In the genomic region with DNA sequence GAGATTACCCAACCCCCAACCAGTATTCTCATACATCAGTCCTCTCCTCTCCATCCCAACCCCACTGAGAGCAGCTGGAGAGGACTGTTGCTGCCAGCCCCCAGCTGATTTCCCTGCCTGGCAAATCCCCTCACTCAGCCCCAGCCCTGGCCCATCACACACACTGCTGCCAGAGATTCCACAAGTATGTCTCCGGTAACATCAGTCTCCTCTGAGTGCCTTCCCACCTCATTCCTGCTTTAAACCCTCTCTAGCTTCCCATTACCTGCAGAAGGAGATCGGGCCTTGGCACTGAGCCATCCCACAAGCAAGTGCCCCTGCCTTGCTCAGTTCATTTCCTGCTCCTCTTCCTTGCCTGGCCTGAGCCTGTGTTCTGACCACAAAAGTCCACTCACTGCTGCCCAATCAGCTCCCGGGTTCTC, we compare ENCODE assay signal across 9 cellular contexts. TPM values are rescaled to one million over a fixed set of nuclear protein-coding genes. Genes with fewer than 3 reads are reported as not detected.
DNase-seq lines count a peak whose midpoint lies in the region; ATAC-seq and TF ChIP-seq lines count a peak whose summit lies in the region.
"Had no signal": no experiment of that assay in that cellular context is flagged by ENCODE, and none has a peak within 500 bp of the region (broad histone marks: within the 10 kb centered on the region; RNA-seq: fewer than 3 reads in every experiment).

No MANE protein-coding gene starts in this region.

- H3K27ac Mint-ChIP-seq in central memory CD8-positive, alpha-beta T cell (ENCODE audit: low read depth) = peak overlapping the region; percentile 38
- no peak overlapping the region for H3K27ac Mint-ChIP-seq in CD8-positive, alpha-beta T cell
- H3K27ac Mint-ChIP-seq in activated CD4-positive, alpha-beta memory T cell treated with anti-CD3 and anti-CD28 coated beads for 36 hours = no peak overlapping the region

- H3K9ac ChIP-seq in muscle layer of colon (ENCODE audit: low read length) = no peak overlapping the region

- no peaks in the 10 kb centered on the region for H3K27me3 ChIP-seq in muscle layer of colon (ENCODE audit: control insufficient read depth in 1 of 2, insufficient read depth in 2 of 2, low read length in 2 of 2)
- no peaks in the 10 kb centered on the region for H3K27me3 ChIP-seq in CD8-positive, alpha-beta T cell (ENCODE audit: insufficient read depth, low read length)

- H3K36me3 ChIP-seq in muscle layer of colon (ENCODE audit: insufficient read depth, low read length) = no peaks in the 10 kb centered on the region
- H3K36me3 ChIP-seq in CD8-positive, alpha-beta T cell (ENCODE audit: insufficient read depth, low read length) = peaks cover 11% of the 10 kb centered on the region

- peaks cover 41% of the 10 kb centered on the region for H3K4me1 ChIP-seq in muscle layer of colon (ENCODE audit: insufficient read depth, low read length)
- H3K4me1 ChIP-seq in CD8-positive, alpha-beta T cell (ENCODE audit: insufficient read depth, low read length) = no peaks in the 10 kb centered on the region

- H3K9me3 ChIP-seq in muscle layer of colon (ENCODE audit: low read length) = no peaks in the 10 kb centered on the region
- no peaks in the 10 kb centered on the region for H3K9me3 ChIP-seq in CD8-positive, alpha-beta T cell (ENCODE audit: low read length)

- H3K27ac ChIP-seq in muscle layer of colon (ENCODE audit: low read depth, low read length) = peak overlapping the region; percentile 76
- H3K27ac ChIP-seq in CD8-positive, alpha-beta T cell (ENCODE audit: low read depth, low read length) = no peak overlapping the region

- peak overlapping the region in 1 of 2 donors; percentile 0 for H3K4me3 ChIP-seq in muscle layer of colon (ENCODE audit: low read depth in 1 of 2, low read length in 2 of 2)
- no peak overlapping the region for H3K4me3 ChIP-seq in CD8-positive, alpha-beta T cell (ENCODE audit: low read depth, low read length)

- in situ Hi-C loops in KBM-7 (cut with MboI; ENCODE audit: low pct_unique_long_range_greater_than_20kb, low sequenced_read_pairs) = no loop called here

- peaks cover 9% of the 10 kb centered on the region for H3K4me1 Mint-ChIP-seq in central memory CD8-positive, alpha-beta T cell
- no peaks in the 10 kb centered on the region for H3K4me1 Mint-ChIP-seq in CD8-positive, alpha-beta T cell (ENCODE audit: low read depth)
- peaks cover 15% of the 10 kb centered on the region for H3K4me1 Mint-ChIP-seq in activated CD4-positive, alpha-beta memory T cell treated with anti-CD3 and anti-CD28 coated beads for 36 hours (ENCODE audit: low read depth)

- H3K36me3 Mint-ChIP-seq in central memory CD8-positive, alpha-beta T cell (ENCODE audit: insufficient read depth) = peaks cover 24% of the 10 kb centered on the region
- peaks cover 76% of the 10 kb centered on the region for H3K36me3 Mint-ChIP-seq in CD8-positive, alpha-beta T cell
- H3K36me3 Mint-ChIP-seq in activated CD4-positive, alpha-beta memory T cell treated with anti-CD3 and anti-CD28 coated beads for 36 hours = peaks cover 33% of the 10 kb centered on the region

- CTCF ChIA-PET in CD8-positive, alpha-beta T cell (lab: Charles Lee) = no interaction called here
- CTCF ChIA-PET in activated CD4-positive, alpha-beta memory T cell treated with anti-CD3 and anti-CD28 coated beads for 36 hours (lab: Charles Lee) = no interaction called here

- peak; percentile 40 for DNase-seq in Ammon's horn (ENCODE audit: low spot score)
- peak; percentile 13 for DNase-seq in NCI-H1105 (lab: John Stamatoyannopoulos, UW)
- no peak for DNase-seq in central memory CD8-positive, alpha-beta T cell (ENCODE audit: low spot score in 2 of 2)
- no peak for DNase-seq in CD8-positive, alpha-beta T cell
- no peak for DNase-seq in activated effector memory CD4-positive, alpha-beta T cell treated with Interleukin-2 at 50 U/mL for 16 hours
- DNase-seq in activated CD4-positive, alpha-beta memory T cell treated with anti-CD3 and anti-CD28 coated beads for 36 hours = no peak
- DNase-seq in KBM-7 = no peak
- DNase-seq: DND-41 had no signal

- H3K9me3 Mint-ChIP-seq in central memory CD8-positive, alpha-beta T cell = no peaks in the 10 kb centered on the region
- no peaks in the 10 kb centered on the region for H3K9me3 Mint-ChIP-seq in CD8-positive, alpha-beta T cell
- H3K9me3 Mint-ChIP-seq in activated CD4-positive, alpha-beta memory T cell treated with anti-CD3 and anti-CD28 coated beads for 36 hours = no peaks in the 10 kb centered on the region

- TF ChIP-seq CTCF in CD8-positive, alpha-beta T cell (IDR thresholded peaks at IDR 0.05) = no peak

- intact Hi-C loops in CD8-positive, alpha-beta T cell (cut with DNase I, micrococcal nuclease) = no loop called here
- intact Hi-C loops in activated CD4-positive, alpha-beta memory T cell treated with anti-CD3 and anti-CD28 coated beads for 36 hours (cut with micrococcal nuclease) = no loop called here

- H3K27me3 Mint-ChIP-seq in central memory CD8-positive, alpha-beta T cell = no peaks in the 10 kb centered on the region
- H3K27me3 Mint-ChIP-seq in CD8-positive, alpha-beta T cell (ENCODE audit: low read depth) = no peaks in the 10 kb centered on the region
- no peaks in the 10 kb centered on the region for H3K27me3 Mint-ChIP-seq in activated CD4-positive, alpha-beta memory T cell treated with anti-CD3 and anti-CD28 coated beads for 36 hours

- POLR2A ChIA-PET in CD8-positive, alpha-beta T cell (lab: Charles Lee) = no interaction called here
- POLR2A ChIA-PET in activated CD4-positive, alpha-beta memory T cell treated with anti-CD3 and anti-CD28 coated beads for 36 hours (lab: Charles Lee) = interaction anchor here (1.1 kb wide), 1 partner anchor 307 kb away, joined by 3 read pairs; no protein-coding TSS in a partner anchor

- no peak overlapping the region for H3K4me3 Mint-ChIP-seq in central memory CD8-positive, alpha-beta T cell
- H3K4me3 Mint-ChIP-seq in CD8-positive, alpha-beta T cell = no peak overlapping the region
- H3K4me3 Mint-ChIP-seq in activated CD4-positive, alpha-beta memory T cell treated with anti-CD3 and anti-CD28 coated beads for 36 hours = no peak overlapping the region

- no peak for ATAC-seq in central memory CD8-positive, alpha-beta T cell (replicated peaks; ENCODE audit: extremely low read depth, poor library complexity, severe bottlenecking)
- no peak for ATAC-seq in CD8-positive, alpha-beta T cell

RNA-seq across cellular contexts. Expression of a gene that starts 50.6 kb away (rescaled TPM):
- total RNA-seq in CD8-positive, alpha-beta T cell = 1,000 to 10,000 TPM; 1,270 to 1,311 TPM
- 10 to 100 TPM; 78.4 to 79.8 TPM for total RNA-seq in activated CD4-positive, alpha-beta memory T cell treated with anti-CD3 and anti-CD28 coated beads for 36 hours

Comparison
In these comparisons a context has a peak if more than half of its experiments do, and no peak if none do; other contexts are left out.
1. DNase-seq: peak in Ammon's horn (single experiment) and NCI-H1105 (single experiment); none in central memory CD8-positive, alpha-beta T cell (0 of 2), CD8-positive, alpha-beta T cell (0 of 7), activated effector memory CD4-positive, alpha-beta T cell treated with Interleukin-2 at 50 U/mL for 16 hours (single experiment), activated CD4-positive, alpha-beta memory T cell treated with anti-CD3 and anti-CD28 coated beads for 36 hours (single experiment) and KBM-7 (single experiment).
2. RNA of a gene that starts 50.6 kb away (total RNA-seq): 1,270 to 1,311 TPM in CD8-positive, alpha-beta T cell; 78.4 to 79.8 TPM in activated CD4-positive, alpha-beta memory T cell treated with anti-CD3 and anti-CD28 coated beads for 36 hours; every median in the first group is over 10 times any median in the second.